Comparison of ENCODE assay signal across 1 cellular context in the genomic region with DNA sequence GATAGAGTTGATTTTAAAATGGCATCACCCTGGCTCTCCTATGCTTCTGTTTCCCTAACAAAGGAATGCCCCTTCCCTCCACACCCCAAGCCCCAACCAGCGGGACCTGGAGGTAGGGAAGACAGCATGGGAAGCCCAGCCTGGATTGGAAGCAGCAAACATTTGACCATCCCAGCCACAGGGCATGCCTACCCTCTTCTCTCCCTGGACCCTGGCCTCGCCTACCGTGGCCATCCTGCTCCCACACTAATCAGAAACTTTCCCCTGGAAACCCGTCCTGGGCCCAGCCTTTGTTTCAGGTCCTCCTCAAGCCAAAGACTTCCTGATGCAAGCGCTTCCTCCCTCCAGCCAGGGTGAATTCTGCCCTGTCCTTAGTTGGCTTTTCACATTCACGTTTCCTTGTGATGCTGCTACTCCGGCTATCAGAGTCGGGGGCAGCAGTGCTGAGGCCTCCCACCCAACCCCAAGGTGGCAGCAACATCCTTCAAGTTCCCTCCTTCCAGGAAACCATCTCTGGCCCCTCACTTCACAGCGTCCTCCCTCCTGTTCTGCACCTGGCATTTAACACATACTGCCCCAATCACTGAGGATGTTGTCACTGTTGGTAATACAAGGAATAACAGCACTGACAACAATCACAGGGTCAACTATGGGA.
TF ChIP-seq lines count a peak whose summit lies in the region.

No MANE protein-coding gene starts in this region.

TF ChIP-seq in GM23338, 12 proteins besides CTCF, POLR2A, EP300 and RAD21 (continued from another document):
- TF ChIP-seq, protein P1, sequence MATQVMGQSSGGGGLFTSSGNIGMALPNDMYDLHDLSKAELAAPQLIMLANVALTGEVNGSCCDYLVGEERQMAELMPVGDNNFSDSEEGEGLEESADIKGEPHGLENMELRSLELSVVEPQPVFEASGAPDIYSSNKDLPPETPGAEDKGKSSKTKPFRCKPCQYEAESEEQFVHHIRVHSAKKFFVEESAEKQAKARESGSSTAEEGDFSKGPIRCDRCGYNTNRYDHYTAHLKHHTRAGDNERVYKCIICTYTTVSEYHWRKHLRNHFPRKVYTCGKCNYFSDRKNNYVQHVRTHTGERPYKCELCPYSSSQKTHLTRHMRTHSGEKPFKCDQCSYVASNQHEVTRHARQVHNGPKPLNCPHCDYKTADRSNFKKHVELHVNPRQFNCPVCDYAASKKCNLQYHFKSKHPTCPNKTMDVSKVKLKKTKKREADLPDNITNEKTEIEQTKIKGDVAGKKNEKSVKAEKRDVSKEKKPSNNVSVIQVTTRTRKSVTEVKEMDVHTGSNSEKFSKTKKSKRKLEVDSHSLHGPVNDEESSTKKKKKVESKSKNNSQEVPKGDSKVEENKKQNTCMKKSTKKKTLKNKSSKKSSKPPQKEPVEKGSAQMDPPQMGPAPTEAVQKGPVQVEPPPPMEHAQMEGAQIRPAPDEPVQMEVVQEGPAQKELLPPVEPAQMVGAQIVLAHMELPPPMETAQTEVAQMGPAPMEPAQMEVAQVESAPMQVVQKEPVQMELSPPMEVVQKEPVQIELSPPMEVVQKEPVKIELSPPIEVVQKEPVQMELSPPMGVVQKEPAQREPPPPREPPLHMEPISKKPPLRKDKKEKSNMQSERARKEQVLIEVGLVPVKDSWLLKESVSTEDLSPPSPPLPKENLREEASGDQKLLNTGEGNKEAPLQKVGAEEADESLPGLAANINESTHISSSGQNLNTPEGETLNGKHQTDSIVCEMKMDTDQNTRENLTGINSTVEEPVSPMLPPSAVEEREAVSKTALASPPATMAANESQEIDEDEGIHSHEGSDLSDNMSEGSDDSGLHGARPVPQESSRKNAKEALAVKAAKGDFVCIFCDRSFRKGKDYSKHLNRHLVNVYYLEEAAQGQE (IDR thresholded peaks at IDR 0.05; ENCODE audit: unreplicated experiment): no peak
- TF ChIP-seq STAT1 (IDR thresholded peaks at IDR 0.05; ENCODE audit: unreplicated experiment) (no peak), NANOG (IDR thresholded peaks at IDR 0.05; ENCODE audit: borderline replicate concordance) (no peak), ZNF331 (CRISPR knock-in tag; IDR thresholded peaks at IDR 0.05; ENCODE audit: low read depth) (no peak), EZH2phosphoT487 (IDR thresholded peaks at IDR 0.05; ENCODE audit: unreplicated experiment) (no peak)
